Comparison of ENCODE assay signal across 2 cellular contexts in genomic region chr7:108146070-108146842, GRCh38.
TF ChIP-seq lines count a peak whose summit lies in the region.

No MANE protein-coding gene starts in this region.

TF ChIP-seq in HEK293, 187 proteins besides CTCF, POLR2A, EP300 and RAD21 (continued from another document and continues in another):
- TF ChIP-seq PRDM1 (tag by site-specific recombination; IDR thresholded peaks at IDR 0.05) (peak; percentile 26; the same call in 1 of the 2 replicates), ZNF302 (tag by site-specific recombination; IDR thresholded peaks at IDR 0.05; ENCODE audit: low read depth) (no peak), PBX3 (CRISPR knock-in tag; IDR thresholded peaks at IDR 0.05) (no peak), ZNF548 (tag by site-specific recombination; IDR thresholded peaks at IDR 0.05) (no peak), PRDM4 (tag by site-specific recombination; IDR thresholded peaks at IDR 0.05) (no peak), ZNF138 (tag by site-specific recombination; IDR thresholded peaks at IDR 0.05; ENCODE audit: borderline replicate concordance) (no peak), ZNF660 (tag by site-specific recombination; IDR thresholded peaks at IDR 0.05) (peak; percentile 81), PRDM2 (tag by site-specific recombination; IDR thresholded peaks at IDR 0.05; ENCODE audit: borderline replicate concordance) (no peak), ATF2 (tag by site-specific recombination; IDR thresholded peaks at IDR 0.05; ENCODE audit: low read depth) (no peak), ZNF221 (tag by site-specific recombination; IDR thresholded peaks at IDR 0.05; ENCODE audit: borderline replicate concordance) (no peak), SCRT2 (tag by site-specific recombination; IDR thresholded peaks at IDR 0.05) (no peak), ZSCAN30 (tag by site-specific recombination; IDR thresholded peaks at IDR 0.05) (peak; percentile 96), GFI1B (tag by site-specific recombination; IDR thresholded peaks at IDR 0.05) (no peak), GLI2 (tag by site-specific recombination; IDR thresholded peaks at IDR 0.05; ENCODE audit: borderline replicate concordance, low read depth) (no peak)

TF ChIP-seq in H1, 55 proteins besides CTCF, POLR2A, EP300 and RAD21 (continued from another document):
- no peak for TF ChIP-seq TAF7 (optimal IDR thresholded peaks at IDR 0.05; ENCODE audit: borderline replicate concordance, low read depth, low read length)
- TF ChIP-seq MAX (IDR thresholded peaks at IDR 0.05), result peak; percentile 22; the same call in 1 of the 2 replicates
- peak; percentile 45 for TF ChIP-seq ASH2L (IDR thresholded peaks at IDR 0.05; ENCODE audit: low read length)
- no peak for TF ChIP-seq ZNF274 (IDR thresholded peaks at IDR 0.05; ENCODE audit: borderline replicate concordance, extremely low read depth, low read length)
- peak; percentile 48; the same call in 1 of the 2 replicates for TF ChIP-seq CREB1 (IDR thresholded peaks at IDR 0.05)
- TF ChIP-seq CHD2 (IDR thresholded peaks at IDR 0.05; ENCODE audit: low read length), result no peak
- TF ChIP-seq TBP (IDR thresholded peaks at IDR 0.05; ENCODE audit: low read depth, low read length), result no peak
- TF ChIP-seq CTBP2 (IDR thresholded peaks at IDR 0.05; ENCODE audit: borderline replicate concordance, insufficient read depth, insufficient read length, low read length), result no peak
- TF ChIP-seq KDM4A (IDR thresholded peaks at IDR 0.05; ENCODE audit: low read depth, low read length, severe bottlenecking), result no peak
- no peak for TF ChIP-seq NRF1 (IDR thresholded peaks at IDR 0.05; ENCODE audit: low read depth, low read length)
- TF ChIP-seq CEBPB (IDR thresholded peaks at IDR 0.05; ENCODE audit: low read depth, low read length), result no peak
- no peak for TF ChIP-seq TCF12 (IDR thresholded peaks at IDR 0.05; ENCODE audit: low read depth, low read length)
- no peak for TF ChIP-seq SUZ12 (IDR thresholded peaks at IDR 0.05; ENCODE audit: low read length)
- no peak for TF ChIP-seq TAF1 (IDR thresholded peaks at IDR 0.05; ENCODE audit: low read depth, low read length)
- TF ChIP-seq FOSL1 (IDR thresholded peaks at IDR 0.05; ENCODE audit: insufficient read depth, low read depth, low read length), result peak; percentile 87
- TF ChIP-seq GABPA (IDR thresholded peaks at IDR 0.05; ENCODE audit: borderline replicate concordance, insufficient read depth, low read length), result no peak
- TF ChIP-seq ATF3 (IDR thresholded peaks at IDR 0.05; ENCODE audit: insufficient read depth, low read depth, low read length), result no peak
